Comparison of ENCODE assay signal across 8 cellular contexts in the genomic region with DNA sequence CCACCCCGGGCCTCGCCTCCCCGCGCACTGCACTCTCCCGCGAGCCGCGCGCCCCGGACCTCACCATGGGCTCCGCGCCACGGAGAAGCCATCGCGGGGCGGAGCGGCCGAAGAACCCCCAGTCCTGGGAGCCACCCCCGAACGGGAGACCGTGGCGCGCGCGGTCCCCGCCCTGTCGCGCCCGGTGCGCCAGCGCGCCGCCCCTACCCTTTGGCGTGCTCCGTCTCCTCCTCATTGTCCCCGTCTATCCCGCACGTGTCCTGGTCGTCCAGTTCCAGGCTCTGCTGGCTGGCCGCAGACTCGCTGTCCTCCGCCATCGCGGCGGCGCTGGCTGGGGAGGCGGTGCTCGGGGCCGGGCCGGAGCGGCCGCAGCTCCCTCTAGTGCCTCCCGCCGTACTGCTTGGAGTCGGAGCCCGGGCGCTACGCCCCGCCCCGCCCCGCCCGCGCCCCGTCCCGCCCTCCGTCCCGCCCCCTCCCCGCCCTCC. TPM values are rescaled to one million over a fixed set of nuclear protein-coding genes. Genes with fewer than 3 reads are reported as not detected.
DNase-seq lines count a peak whose midpoint lies in the region; ATAC-seq, FAIRE-seq and TF ChIP-seq lines count a peak whose summit lies in the region.

A gene (minus strand): TSS at position 398 of the 485 bp plus-strand sequence. CDS start 81 bp downstream, at position 317.

- no peaks in the 10 kb centered on the region for H3K36me3 ChIP-seq in HUES48 (ENCODE audit: control insufficient read depth, insufficient read depth, low read length)
- H3K36me3 ChIP-seq in bronchial epithelial cell (ENCODE audit: control insufficient read depth, insufficient read depth, low read length): no peaks in the 10 kb centered on the region

- no peaks in the 10 kb centered on the region for H3K9me3 Mint-ChIP-seq in activated CD4-positive, alpha-beta T cell treated with anti-CD3 and anti-CD28 coated beads, Interleukin-2, amount 10 ng/mL, durations not matched to agents 24 days and 14 days
- no peaks in the 10 kb centered on the region for H3K9me3 Mint-ChIP-seq in stimulated activated naive B cell treated with anti-CD40 and anti-IgM and Interleukin-4, amounts not matched to agents 10 μg/mL and 1 μg/mL and 100 μg/mL, for 72 hours

- H3K27ac Mint-ChIP-seq in activated CD4-positive, alpha-beta T cell treated with anti-CD3 and anti-CD28 coated beads, Interleukin-2, amount 10 ng/mL, durations not matched to agents 24 days and 14 days: peak within 1 kb of the TSS; percentile 96
- H3K27ac Mint-ChIP-seq in stimulated activated naive B cell treated with anti-CD40 and anti-IgM and Interleukin-4, amounts not matched to agents 10 μg/mL and 1 μg/mL and 100 μg/mL, for 72 hours: peak within 1 kb of the TSS; percentile 94

- H3K4me1 ChIP-seq in HUES48 (ENCODE audit: control insufficient read depth, insufficient read depth, low read length): peaks cover 24% of the 10 kb centered on the region

- H3K27me3 ChIP-seq in HUES48 (ENCODE audit: control insufficient read depth, insufficient read depth, low read length) (peaks cover 4% of the 10 kb centered on the region; the same call in 1 of the 2 replicates), bronchial epithelial cell (ENCODE audit: control insufficient read depth, insufficient read depth, low read length) (no peaks in the 10 kb centered on the region)

- no peaks in the 10 kb centered on the region for H3K9me3 ChIP-seq in HUES48 (ENCODE audit: control insufficient read depth, insufficient read depth, low read length)

- H3K27me3 Mint-ChIP-seq in activated CD4-positive, alpha-beta T cell treated with anti-CD3 and anti-CD28 coated beads, Interleukin-2, amount 10 ng/mL, durations not matched to agents 24 days and 14 days: no peaks in the 10 kb centered on the region
- H3K27me3 Mint-ChIP-seq in stimulated activated naive B cell treated with anti-CD40 and anti-IgM and Interleukin-4, amounts not matched to agents 10 μg/mL and 1 μg/mL and 100 μg/mL, for 72 hours: no peaks in the 10 kb centered on the region

- peak within 1 kb of the TSS; percentile 95 for H3K4me3 Mint-ChIP-seq in activated CD4-positive, alpha-beta T cell treated with anti-CD3 and anti-CD28 coated beads, Interleukin-2, amount 10 ng/mL, durations not matched to agents 24 days and 14 days
- peak within 1 kb of the TSS; percentile 96 to 97 for H3K4me3 Mint-ChIP-seq in stimulated activated naive B cell treated with anti-CD40 and anti-IgM and Interleukin-4, amounts not matched to agents 10 μg/mL and 1 μg/mL and 100 μg/mL, for 72 hours

- H3K27ac ChIP-seq in HUES48 (ENCODE audit: low read depth, low read length): peak within 1 kb of the TSS; percentile 80

- DNase-seq in activated CD4-positive, alpha-beta T cell treated with anti-CD3 and anti-CD28 coated beads, Interleukin-2, amount 10 ng/mL, durations not matched to agents 24 days and 14 days: peak; percentile 95
- DNase-seq in activated CD4-positive, alpha-beta T cell treated with anti-CD3 and anti-CD28 coated beads for 4 hours: no peak
- DNase-seq in OCI-M1 (lab: John Stamatoyannopoulos, UW) (peak; percentile 93), bronchial epithelial cell (ENCODE audit: low read depth) (peak; percentile 53), kidney tubule cell (ENCODE audit: low spot score) (peak; percentile 90)
- DNase-seq in stimulated activated naive B cell treated with anti-CD40 and anti-IgM and Interleukin-4, amounts not matched to agents 10 μg/mL and 1 μg/mL and 100 μg/mL, for 72 hours: peak; percentile 78

- peak within 1 kb of the TSS; percentile 85 for H3K4me3 ChIP-seq in HUES48 (ENCODE audit: low read depth, low read length)
- H3K4me3 ChIP-seq in bronchial epithelial cell (ENCODE audit: low read depth, low read length): peak within 1 kb of the TSS; percentile 94

- intact Hi-C loops in activated CD4-positive, alpha-beta T cell treated with anti-CD3 and anti-CD28 coated beads, Interleukin-2, amount 10 ng/mL, durations not matched to agents 24 days and 14 days (cut with micrococcal nuclease): loop anchor here (2.0 to 5.0 kb wide), 4 partner anchors 72 to 290 kb away; a partner anchor contains a TSS

- H3K36me3 Mint-ChIP-seq in activated CD4-positive, alpha-beta T cell treated with anti-CD3 and anti-CD28 coated beads, Interleukin-2, amount 10 ng/mL, durations not matched to agents 24 days and 14 days (ENCODE audit: low read depth): peaks cover 7% of the 10 kb centered on the region
- H3K36me3 Mint-ChIP-seq in stimulated activated naive B cell treated with anti-CD40 and anti-IgM and Interleukin-4, amounts not matched to agents 10 μg/mL and 1 μg/mL and 100 μg/mL, for 72 hours: peaks cover 0 to 2% of the 10 kb centered on the region in 2 donors

- no peak for FAIRE-seq in bronchial epithelial cell (lab: Jason Lieb, UNC)

- peak; percentile 91 for ATAC-seq in GM21529 (IDR thresholded peaks at IDR 0.05; ENCODE audit: unreplicated experiment)
- ATAC-seq in stimulated activated naive B cell treated with anti-CD40 and anti-IgM and Interleukin-4, amounts not matched to agents 10 μg/mL and 1 μg/mL and 100 μg/mL, for 72 hours (replicated peaks): peak; percentile 89 to 90

- peak within 1 kb of the TSS; percentile 69 for H3K9ac ChIP-seq in HUES48 (ENCODE audit: low read depth, low read length)

- TF ChIP-seq CTCF in bronchial epithelial cell (IDR thresholded peaks at IDR 0.05; ENCODE audit: insufficient read depth, low read length, severe bottlenecking): peak; percentile 56

- H3K4me1 Mint-ChIP-seq in activated CD4-positive, alpha-beta T cell treated with anti-CD3 and anti-CD28 coated beads, Interleukin-2, amount 10 ng/mL, durations not matched to agents 24 days and 14 days: peaks cover 50% of the 10 kb centered on the region
- peaks cover 14 to 34% of the 10 kb centered on the region in 2 donors for H3K4me1 Mint-ChIP-seq in stimulated activated naive B cell treated with anti-CD40 and anti-IgM and Interleukin-4, amounts not matched to agents 10 μg/mL and 1 μg/mL and 100 μg/mL, for 72 hours

RNA-seq across cellular contexts. Expression of the gene that starts here (rescaled TPM):
- 13.7 and 14.1 TPM in 2 replicates for total RNA-seq in activated CD4-positive, alpha-beta T cell treated with anti-CD3 and anti-CD28 coated beads, Interleukin-2, amount 10 ng/mL, durations not matched to agents 24 days and 14 days
- total RNA-seq in bronchial epithelial cell: 11.1 and 12.2 TPM in 2 replicates

Comparison
In these comparisons a context has a peak if more than half of its experiments do, and no peak if none do; other contexts are left out.
1. DNase-seq: peak in activated CD4-positive, alpha-beta T cell treated with anti-CD3 and anti-CD28 coated beads, Interleukin-2, amount 10 ng/mL, durations not matched to agents 24 days and 14 days (single experiment), OCI-M1 (single experiment), bronchial epithelial cell (single experiment), kidney tubule cell (single experiment) and stimulated activated naive B cell treated with anti-CD40 and anti-IgM and Interleukin-4, amounts not matched to agents 10 μg/mL and 1 μg/mL and 100 μg/mL, for 72 hours (single experiment); none in activated CD4-positive, alpha-beta T cell treated with anti-CD3 and anti-CD28 coated beads for 4 hours (0 of 2).